ENCODE assay signal across 9 cellular contexts in the genomic region with DNA sequence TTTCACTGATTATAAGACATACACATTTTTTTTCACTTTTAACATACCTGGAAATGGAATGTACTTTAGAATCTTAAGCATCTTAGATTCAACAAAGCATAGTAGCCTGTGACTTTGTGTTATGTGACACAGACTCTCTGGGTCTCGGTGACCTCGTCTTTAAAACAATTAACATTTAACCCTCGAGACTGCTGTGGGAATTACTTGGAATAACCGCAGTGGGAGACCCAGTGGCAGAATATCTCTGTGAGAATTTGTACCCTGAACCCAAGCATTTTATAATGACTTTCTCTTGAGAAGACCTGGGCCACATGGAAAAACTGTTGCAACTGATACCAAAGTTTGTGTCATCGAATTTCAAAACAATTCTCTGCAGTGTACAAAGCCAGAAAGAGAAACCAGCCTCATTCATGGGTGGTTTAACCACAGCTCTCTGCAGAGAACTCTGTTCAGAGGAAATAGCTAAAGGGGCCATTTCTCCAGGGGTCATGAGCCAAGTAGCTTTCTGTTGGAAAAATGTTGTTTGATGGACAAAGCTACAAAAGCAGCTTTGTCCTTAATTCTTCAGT. TPM values are rescaled to one million over a fixed set of nuclear protein-coding genes. Genes with fewer than 3 reads are reported as not detected.
A peak's percentile ranks its signal among the peaks of the same experiment; 100 is the strongest.
DNase-seq lines count a peak whose midpoint lies in the region; ATAC-seq and TF ChIP-seq lines count a peak whose summit lies in the region.
"Had no signal": no experiment of that assay in that cellular context is flagged by ENCODE, and none has a peak within 500 bp of the region (broad histone marks: within the 10 kb centered on the region; RNA-seq: fewer than 3 reads in every experiment).

No MANE protein-coding gene starts in this region.

- peak; percentile 60 for ATAC-seq in HG03025 (IDR thresholded peaks at IDR 0.05; ENCODE audit: low FRiP score, unreplicated experiment)
- ATAC-seq in sciatic nerve, result peak; percentile 82
- ATAC-seq: A549 had no signal

- 70 to 75% methylated on average over 5 of the region's 5 CpGs for WGBS in lower leg skin, 2 donors

- in situ Hi-C loops in GM13977 (cut with MboI; ENCODE audit: low pct_unique_long_range_greater_than_20kb, low sequenced_read_pairs, unreplicated experiment), result no loop called here

- intact Hi-C loops in sciatic nerve (cut with DNase I) (no loop called here), lower leg skin (cut with DNase I; ENCODE audit: low total_unique reads) (no loop called here)

- peak; percentile 46 for DNase-seq in activated CD4-positive, alpha-beta T cell treated with anti-CD3 and anti-CD28 coated beads for 48 hours
- no peak for DNase-seq in activated CD4-positive, alpha-beta T cell treated with anti-CD3 and anti-CD28 coated beads, Interleukin-2, amount 50 U/mL, for 4 hours
- DNase-seq in SKM-1 treated with dmso at 0.1 percent for 144 hours (lab: John Stamatoyannopoulos, UW; ENCODE audit: unreplicated experiment) (peak; percentile 89), sciatic nerve (ENCODE audit: low spot score) (no peak), NCI-H2196 treated with DMSO at 0.1 percent for 48 hours (lab: John Stamatoyannopoulos, UW; ENCODE audit: unreplicated experiment) (no peak), GM13977 (ENCODE audit: low spot score) (no peak), lower leg skin (ENCODE audit: low spot score in 2 of 2) (no peak)

- TF ChIP-seq CTCF in GM13977 (IDR thresholded peaks at IDR 0.05; ENCODE audit: extremely low read depth, insufficient read depth, missing control alignments) (no peak), lower leg skin (IDR thresholded peaks at IDR 0.05) (no peak)

- no peak for TF ChIP-seq POLR2A in lower leg skin (IDR thresholded peaks at IDR 0.05)

- H3K4me3 ChIP-seq in lower leg skin (ENCODE audit: low read depth, poor library complexity, severe bottlenecking), result no peak overlapping the region
- H3K4me3 ChIP-seq: A549 had no signal

RNA-seq across cellular contexts. Expression of gene RETREG1, which starts 10.0 kb away (rescaled TPM):
- total RNA-seq in sciatic nerve, result 37.4 TPM
- 10 to 100 TPM; 29.1 to 58.8 (median 43.3) TPM for total RNA-seq in lower leg skin

Comparison
In these comparisons a context has a peak if more than half of its experiments do, and no peak if none do; other contexts are left out.
1. DNase-seq: peak in activated CD4-positive, alpha-beta T cell treated with anti-CD3 and anti-CD28 coated beads for 48 hours (single experiment) and SKM-1 treated with dmso at 0.1 percent for 144 hours (single experiment); none in activated CD4-positive, alpha-beta T cell treated with anti-CD3 and anti-CD28 coated beads, Interleukin-2, amount 50 U/mL, for 4 hours (0 of 2), sciatic nerve (single experiment), NCI-H2196 treated with DMSO at 0.1 percent for 48 hours (single experiment), GM13977 (single experiment) and lower leg skin (0 of 2).